Comparison of ENCODE assay signal across 1 cellular context in the genomic region with DNA sequence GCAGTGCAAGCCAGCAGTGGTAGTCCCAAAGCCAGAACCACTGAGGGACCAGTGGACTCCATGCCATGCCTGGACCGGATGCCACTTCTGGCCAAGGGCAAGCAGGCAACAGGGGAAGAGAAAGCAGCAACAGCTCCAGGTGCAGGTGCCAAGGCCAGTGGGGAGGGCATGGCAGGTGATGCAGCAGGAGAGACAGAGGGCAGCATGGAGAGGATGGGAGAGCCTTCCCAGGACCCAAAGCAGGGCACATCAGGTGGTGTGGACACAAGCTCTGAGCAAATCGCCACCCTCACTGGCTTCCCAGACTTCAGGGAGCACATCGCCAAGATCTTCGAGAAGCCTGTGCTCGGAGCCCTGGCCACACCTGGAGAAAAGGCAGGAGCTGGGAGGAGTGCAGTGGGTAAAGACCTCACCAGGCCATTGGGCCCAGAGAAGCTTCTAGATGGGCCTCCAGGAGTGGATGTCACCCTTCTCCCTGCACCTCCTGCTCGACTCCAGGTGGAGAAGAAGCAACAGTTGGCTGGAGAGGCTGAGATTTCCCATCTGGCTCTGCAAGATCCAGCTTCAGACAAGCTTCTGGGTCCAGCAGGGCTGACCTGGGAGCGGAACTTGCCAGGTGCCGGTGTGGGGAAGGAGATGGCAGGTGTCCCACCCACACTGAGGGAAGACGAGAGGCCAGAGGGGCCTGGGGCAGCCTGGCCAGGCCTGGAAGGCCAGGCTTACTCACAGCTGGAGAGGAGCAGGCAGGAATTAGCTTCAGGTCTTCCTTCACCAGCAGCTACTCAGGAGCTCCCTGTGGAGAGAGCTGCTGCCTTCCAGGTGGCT.
TF ChIP-seq lines count a peak whose summit lies in the region.

No MANE protein-coding gene starts in this region.

TF ChIP-seq in H1, 55 proteins besides CTCF, POLR2A, EP300 and RAD21:
- TF ChIP-seq RFX5 (IDR thresholded peaks at IDR 0.05; ENCODE audit: borderline replicate concordance, low read depth, low read length) (no peak), GTF2F1 (IDR thresholded peaks at IDR 0.05; ENCODE audit: borderline replicate concordance, low read depth, low read length) (no peak), MAFK (IDR thresholded peaks at IDR 0.05; ENCODE audit: low read depth, low read length) (no peak), TBP (IDR thresholded peaks at IDR 0.05; ENCODE audit: low read depth, low read length) (no peak), CTBP2 (IDR thresholded peaks at IDR 0.05; ENCODE audit: borderline replicate concordance, insufficient read depth, insufficient read length, low read length) (no peak), NANOG (IDR thresholded peaks at IDR 0.05; ENCODE audit: insufficient read depth, low read depth, low read length, poor library complexity, severe bottlenecking) (no peak), SIRT6 (IDR thresholded peaks at IDR 0.05; ENCODE audit: low read length) (no peak), CHD1 (IDR thresholded peaks at IDR 0.05; ENCODE audit: low read depth, low read length) (no peak)
